Comparison of ENCODE assay signal across 1 cellular context in genomic region chr6:80502871-80503270, GRCh38.
TF ChIP-seq lines count a peak whose summit lies in the region.

No MANE protein-coding gene starts in this region.

TF ChIP-seq in HepG2, 621 proteins besides CTCF, POLR2A, EP300 and RAD21 (continued from another document):
- TF ChIP-seq SAFB2 (CRISPR knock-in tag; IDR thresholded peaks at IDR 0.05; ENCODE audit: borderline replicate concordance, low read depth) = no peak
- TF ChIP-seq ZBTB34 (CRISPR knock-in tag; IDR thresholded peaks at IDR 0.05) = no peak
- TF ChIP-seq PRDM4 (CRISPR knock-in tag; IDR thresholded peaks at IDR 0.05; ENCODE audit: borderline replicate concordance) = no peak
- TF ChIP-seq, protein P1, sequence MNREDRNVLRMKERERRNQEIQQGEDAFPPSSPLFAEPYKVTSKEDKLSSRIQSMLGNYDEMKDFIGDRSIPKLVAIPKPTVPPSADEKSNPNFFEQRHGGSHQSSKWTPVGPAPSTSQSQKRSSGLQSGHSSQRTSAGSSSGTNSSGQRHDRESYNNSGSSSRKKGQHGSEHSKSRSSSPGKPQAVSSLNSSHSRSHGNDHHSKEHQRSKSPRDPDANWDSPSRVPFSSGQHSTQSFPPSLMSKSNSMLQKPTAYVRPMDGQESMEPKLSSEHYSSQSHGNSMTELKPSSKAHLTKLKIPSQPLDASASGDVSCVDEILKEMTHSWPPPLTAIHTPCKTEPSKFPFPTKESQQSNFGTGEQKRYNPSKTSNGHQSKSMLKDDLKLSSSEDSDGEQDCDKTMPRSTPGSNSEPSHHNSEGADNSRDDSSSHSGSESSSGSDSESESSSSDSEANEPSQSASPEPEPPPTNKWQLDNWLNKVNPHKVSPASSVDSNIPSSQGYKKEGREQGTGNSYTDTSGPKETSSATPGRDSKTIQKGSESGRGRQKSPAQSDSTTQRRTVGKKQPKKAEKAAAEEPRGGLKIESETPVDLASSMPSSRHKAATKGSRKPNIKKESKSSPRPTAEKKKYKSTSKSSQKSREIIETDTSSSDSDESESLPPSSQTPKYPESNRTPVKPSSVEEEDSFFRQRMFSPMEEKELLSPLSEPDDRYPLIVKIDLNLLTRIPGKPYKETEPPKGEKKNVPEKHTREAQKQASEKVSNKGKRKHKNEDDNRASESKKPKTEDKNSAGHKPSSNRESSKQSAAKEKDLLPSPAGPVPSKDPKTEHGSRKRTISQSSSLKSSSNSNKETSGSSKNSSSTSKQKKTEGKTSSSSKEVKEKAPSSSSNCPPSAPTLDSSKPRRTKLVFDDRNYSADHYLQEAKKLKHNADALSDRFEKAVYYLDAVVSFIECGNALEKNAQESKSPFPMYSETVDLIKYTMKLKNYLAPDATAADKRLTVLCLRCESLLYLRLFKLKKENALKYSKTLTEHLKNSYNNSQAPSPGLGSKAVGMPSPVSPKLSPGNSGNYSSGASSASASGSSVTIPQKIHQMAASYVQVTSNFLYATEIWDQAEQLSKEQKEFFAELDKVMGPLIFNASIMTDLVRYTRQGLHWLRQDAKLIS (CRISPR knock-in tag; IDR thresholded peaks at IDR 0.05) = no peak
- no peak for TF ChIP-seq ZFP41 (CRISPR knock-in tag; IDR thresholded peaks at IDR 0.05; ENCODE audit: borderline replicate concordance)
- TF ChIP-seq HDAC6 (IDR thresholded peaks at IDR 0.05; ENCODE audit: low read depth, low read length) = no peak
- TF ChIP-seq, protein P2, sequence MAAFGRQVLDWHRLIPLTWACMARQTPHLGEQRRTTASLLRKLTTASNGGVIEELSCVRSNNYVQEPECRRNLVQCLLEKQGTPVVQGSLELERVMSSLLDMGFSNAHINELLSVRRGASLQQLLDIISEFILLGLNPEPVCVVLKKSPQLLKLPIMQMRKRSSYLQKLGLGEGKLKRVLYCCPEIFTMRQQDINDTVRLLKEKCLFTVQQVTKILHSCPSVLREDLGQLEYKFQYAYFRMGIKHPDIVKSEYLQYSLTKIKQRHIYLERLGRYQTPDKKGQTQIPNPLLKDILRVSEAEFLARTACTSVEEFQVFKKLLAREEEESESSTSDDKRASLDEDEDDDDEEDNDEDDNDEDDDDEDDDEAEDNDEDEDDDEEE (CRISPR knock-in tag; IDR thresholded peaks at IDR 0.05) = no peak
